ENCODE assay signal across 14 cellular contexts in the genomic region with DNA sequence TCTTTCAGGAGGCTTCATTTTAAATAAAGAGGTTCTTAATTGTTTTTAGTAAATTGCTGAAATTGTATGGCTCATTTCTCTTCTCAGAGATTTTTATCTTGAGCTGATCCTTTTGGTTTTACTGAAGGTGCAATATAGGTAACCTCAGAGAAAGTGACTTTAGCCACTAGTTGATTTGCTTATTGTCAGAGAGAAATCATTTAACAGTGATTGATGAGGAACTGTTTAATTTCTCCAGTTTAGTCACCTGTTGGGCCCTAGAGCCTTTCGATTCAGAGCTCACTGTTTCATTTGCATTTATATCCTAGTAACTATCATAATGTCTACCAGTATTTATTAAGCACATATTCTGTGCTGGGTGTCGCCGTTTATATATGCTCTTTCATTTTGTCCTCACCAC. TPM values are rescaled to one million over a fixed set of nuclear protein-coding genes. Genes with fewer than 3 reads are reported as not detected.
DNase-seq lines count a peak whose midpoint lies in the region; ATAC-seq and TF ChIP-seq lines count a peak whose summit lies in the region.
"Had no signal": no experiment of that assay in that cellular context is flagged by ENCODE, and none has a peak within 500 bp of the region (broad histone marks: within the 10 kb centered on the region; RNA-seq: fewer than 3 reads in every experiment).

No MANE protein-coding gene starts in this region.

- no peak overlapping the region for H3K9ac ChIP-seq in Karpas-422 (ENCODE audit: low read length)
- no peak overlapping the region for H3K9ac ChIP-seq in endodermal cell (ENCODE audit: extremely low read depth, low read length, poor library complexity, severe bottlenecking)
- H3K9ac ChIP-seq: BLaER1 treated with 17β-estradiol and CSF1 and Interleukin-3, amounts not matched to agents 10 nM and 100 nM had no signal

- POLR2A ChIA-PET in RWPE1 (lab: Yijun Ruan, JAX; ENCODE audit: low non-redundant PET): no interaction called here

- H3K36me3 ChIP-seq in GM23338 (ENCODE audit: insufficient read depth) (no peaks in the 10 kb centered on the region), Karpas-422 (ENCODE audit: insufficient read depth, low read length) (no peaks in the 10 kb centered on the region), endodermal cell (ENCODE audit: control insufficient read depth, insufficient read depth, low read length) (no peaks in the 10 kb centered on the region)

- H4K20me1 ChIP-seq in GM23338 (replicated peaks; ENCODE audit: insufficient read depth): no peaks in the 10 kb centered on the region
- H4K20me1 ChIP-seq in Karpas-422 (ENCODE audit: insufficient read depth, low read depth, low read length): no peaks in the 10 kb centered on the region

- ATAC-seq in GM23338: no peak
- no peak for ATAC-seq in stimulated activated effector memory CD8-positive, alpha-beta T cell treated with anti-CD3 and anti-CD28 coated beads, Interleukin-12 subunit alpha, Interleukin-12 subunit beta, amount 100 ng/mL, for 72 hours
- ATAC-seq: CD8-positive, alpha-beta T cell had no signal

- H3K9me2 ChIP-seq in GM23338 (ENCODE audit: insufficient read depth) (no peaks in the 10 kb centered on the region), Karpas-422 (replicated peaks; ENCODE audit: insufficient read depth, low read length) (no peaks in the 10 kb centered on the region)

- H3K79me2 ChIP-seq in GM23338 (replicated peaks; ENCODE audit: insufficient read depth) (peaks cover 90% of the 10 kb centered on the region), Karpas-422 (ENCODE audit: low read length) (peaks cover 97% of the 10 kb centered on the region)

- H3K27ac Mint-ChIP-seq in GM23338: peak overlapping the region; percentile 28; the same call in 1 of the 2 replicates
- H3K27ac Mint-ChIP-seq in endodermal cell: peak overlapping the region; percentile 50
- peak overlapping the region; percentile 23 for H3K27ac Mint-ChIP-seq in stimulated activated effector memory CD8-positive, alpha-beta T cell treated with anti-CD3 and anti-CD28 coated beads, Interleukin-12 subunit alpha, Interleukin-12 subunit beta, amount 100 ng/mL, for 72 hours
- H3K27ac Mint-ChIP-seq: B cell; CD8-positive, alpha-beta T cell had no signal

- H2AFZ ChIP-seq in GM23338 (no peak overlapping the region), Karpas-422 (ENCODE audit: low read length) (no peak overlapping the region)

- H3F3A ChIP-seq in GM23338 (replicated peaks; ENCODE audit: low read depth): no peaks in the 10 kb centered on the region

- CTCF ChIA-PET in RWPE1 (lab: Yijun Ruan, JAX): no interaction called here

- H3K27me3 ChIP-seq in GM23338 (ENCODE audit: insufficient read depth): no peaks in the 10 kb centered on the region
- no peaks in the 10 kb centered on the region for H3K27me3 ChIP-seq in Karpas-422 (ENCODE audit: low read length)
- H3K27me3 ChIP-seq in endodermal cell (ENCODE audit: control insufficient read depth, insufficient read depth, low read length, poor library complexity, severe bottlenecking): no peaks in the 10 kb centered on the region
- H3K27me3 ChIP-seq: BLaER1 treated with 17β-estradiol and CSF1 and Interleukin-3, amounts not matched to agents 10 nM and 100 nM had no signal

- H3K4me2 ChIP-seq in GM23338: no peak overlapping the region
- peak overlapping the region; percentile 33 for H3K4me2 ChIP-seq in Karpas-422 (ENCODE audit: low read depth, low read length, poor library complexity, severe bottlenecking)
- H3K4me2 ChIP-seq: BLaER1 treated with 17β-estradiol and CSF1 and Interleukin-3, amounts not matched to agents 10 nM and 100 nM had no signal

- H3K27me3 Mint-ChIP-seq in GM23338 (ENCODE audit: insufficient read depth, low read depth, poor library complexity): peaks cover 3% of the 10 kb centered on the region
- no peaks in the 10 kb centered on the region for H3K27me3 Mint-ChIP-seq in endodermal cell (ENCODE audit: insufficient read depth)
- H3K27me3 Mint-ChIP-seq: B cell had no signal

- H3K36me3 Mint-ChIP-seq in GM23338 (ENCODE audit: low read depth) (no peaks in the 10 kb centered on the region), endodermal cell (ENCODE audit: low read depth) (no peaks in the 10 kb centered on the region)
- no peaks in the 10 kb centered on the region for H3K36me3 Mint-ChIP-seq in stimulated activated effector memory CD8-positive, alpha-beta T cell treated with anti-CD3 and anti-CD28 coated beads, Interleukin-12 subunit alpha, Interleukin-12 subunit beta, amount 100 ng/mL, for 72 hours
- H3K36me3 Mint-ChIP-seq: CD8-positive, alpha-beta T cell had no signal

- H3K4me3 ChIP-seq in GM23338 (no peak overlapping the region), Karpas-422 (ENCODE audit: low read length) (no peak overlapping the region), endodermal cell (ENCODE audit: low read length) (no peak overlapping the region)
- H3K4me3 ChIP-seq: BLaER1 treated with 17β-estradiol and CSF1 and Interleukin-3, amounts not matched to agents 10 nM and 100 nM had no signal

- H3K27ac ChIP-seq in GM23338 (ENCODE audit: low read depth): no peak overlapping the region
- H3K27ac ChIP-seq in Karpas-422 (ENCODE audit: low read length): peak overlapping the region; percentile 56
- H3K27ac ChIP-seq in endodermal cell (ENCODE audit: low read depth, low read length): no peak overlapping the region
- H3K27ac ChIP-seq in RWPE1: no peak overlapping the region
- H3K27ac ChIP-seq: BLaER1 treated with 17β-estradiol and CSF1 and Interleukin-3, amounts not matched to agents 10 nM and 100 nM; HL-60 had no signal

- H3K4me1 Mint-ChIP-seq in GM23338 (peaks cover 32% of the 10 kb centered on the region), endodermal cell (peaks cover 9% of the 10 kb centered on the region)
- H3K4me1 Mint-ChIP-seq in stimulated activated effector memory CD8-positive, alpha-beta T cell treated with anti-CD3 and anti-CD28 coated beads, Interleukin-12 subunit alpha, Interleukin-12 subunit beta, amount 100 ng/mL, for 72 hours: peaks cover 17% of the 10 kb centered on the region

- H3K4me3 Mint-ChIP-seq in GM23338 (no peak overlapping the region), endodermal cell (no peak overlapping the region)
- no peak overlapping the region for H3K4me3 Mint-ChIP-seq in stimulated activated effector memory CD8-positive, alpha-beta T cell treated with anti-CD3 and anti-CD28 coated beads, Interleukin-12 subunit alpha, Interleukin-12 subunit beta, amount 100 ng/mL, for 72 hours
- H3K4me3 Mint-ChIP-seq: B cell; CD8-positive, alpha-beta T cell; H9 had no signal

- 96 to 97% methylated on average over 3 of the region's 3 CpGs for WGBS in endodermal cell (ENCODE audit: insufficient coverage in 1 of 2, insufficient read length in 1 of 2), 2 experiments

- DNase-seq in GM23338 (ENCODE audit: low spot score): no peak
- no peak for DNase-seq in Karpas-422
- DNase-seq in endodermal cell: no peak
- no peak for DNase-seq in stimulated activated effector memory CD8-positive, alpha-beta T cell treated with anti-CD3 and anti-CD28 coated beads, Interleukin-12 subunit alpha, Interleukin-12 subunit beta, amount 100 ng/mL, for 72 hours (ENCODE audit: low spot score in 2 of 2)
- no peak for DNase-seq in RWPE1 (ENCODE audit: low spot score)
- no peak for DNase-seq in NCI-H2227 treated with DMSO at 0.1 percent for 48 hours (lab: John Stamatoyannopoulos, UW)
- DNase-seq: Calu3; CD8-positive, alpha-beta T cell; DMS79 treated with DMSO at 0.1 percent for 48 hours; GF-D8; H9 had no signal

- H3K4me1 ChIP-seq in GM23338 (ENCODE audit: insufficient read depth) (peaks cover 15% of the 10 kb centered on the region), Karpas-422 (ENCODE audit: low read length) (peaks cover 35% of the 10 kb centered on the region), endodermal cell (ENCODE audit: control insufficient read depth, insufficient read depth, low read length) (no peaks in the 10 kb centered on the region)

- H3K9me3 ChIP-seq in Karpas-422 (ENCODE audit: low read length) (no peaks in the 10 kb centered on the region), endodermal cell (ENCODE audit: control insufficient read depth, low read length) (no peaks in the 10 kb centered on the region)

- TF ChIP-seq CTCF in GM23338 (conservative IDR thresholded peaks at IDR 0.05; ENCODE audit: low read depth in 2 of 2) (no peak), endodermal cell (conservative IDR thresholded peaks at IDR 0.05) (no peak), RWPE1 (conservative IDR thresholded peaks at IDR 0.05; ENCODE audit: low read depth) (no peak)

- H3K9me3 Mint-ChIP-seq in GM23338 (no peaks in the 10 kb centered on the region), endodermal cell (no peaks in the 10 kb centered on the region)
- no peaks in the 10 kb centered on the region for H3K9me3 Mint-ChIP-seq in stimulated activated effector memory CD8-positive, alpha-beta T cell treated with anti-CD3 and anti-CD28 coated beads, Interleukin-12 subunit alpha, Interleukin-12 subunit beta, amount 100 ng/mL, for 72 hours
- H3K9me3 Mint-ChIP-seq: CD8-positive, alpha-beta T cell; H9 had no signal

RNA-seq across cellular contexts. Expression of a gene that starts 42.0 kb away (rescaled TPM):
- total RNA-seq in GM23338 (2014; rRNA removed; shearing (Covaris generic)): 27.0 and 31.4 TPM in 2 replicates
- polyA plus RNA-seq in GM23338 (2016; fragmentation: Nextera tagmentation; extraction: Ambion mirVana): 15.4 and 21.3 TPM in 2 replicates
- 64.1 and 73.6 TPM in 2 replicates for total RNA-seq in Karpas-422 (2014; rRNA removed; shearing (Covaris generic); ENCODE audit: low replicate concordance)
- total RNA-seq in endodermal cell: 10 to 100 TPM; 25.3 to 39.1 TPM
- 23.4 TPM for polyA plus RNA-seq in endodermal cell (2013, experiment 1 of 2)
- 15.4 TPM for polyA plus RNA-seq in endodermal cell (2013, experiment 2 of 2)
